In genomic region chr3:193870376-193871092, GRCh38 we compare ENCODE assay signal across 1 cellular context.
TF ChIP-seq lines count a peak whose summit lies in the region.

No MANE protein-coding gene starts in this region.

TF ChIP-seq in GM23338, 12 proteins besides CTCF, POLR2A, EP300 and RAD21 (continued from another document):
- TF ChIP-seq REST (IDR thresholded peaks at IDR 0.05; ENCODE audit: unreplicated experiment), result no peak
- no peak for TF ChIP-seq JUNB (IDR thresholded peaks at IDR 0.05; ENCODE audit: unreplicated experiment)
- no peak for TF ChIP-seq NANOG (IDR thresholded peaks at IDR 0.05; ENCODE audit: borderline replicate concordance)
- TF ChIP-seq STAT1 (IDR thresholded peaks at IDR 0.05; ENCODE audit: unreplicated experiment), result no peak
